ENCODE assay signal across 18 cellular contexts in genomic region chr5:36059571-36060515, GRCh38. TPM values are rescaled to one million over a fixed set of nuclear protein-coding genes. Genes with fewer than 3 reads are reported as not detected.
DNase-seq lines count a peak whose midpoint lies in the region; ATAC-seq and TF ChIP-seq lines count a peak whose summit lies in the region.
"Had no signal": no experiment of that assay in that cellular context is flagged by ENCODE, and none has a peak within 500 bp of the region (broad histone marks: within the 10 kb centered on the region; RNA-seq: fewer than 3 reads in every experiment).

No MANE protein-coding gene starts in this region.

- in situ Hi-C loops in gastrocnemius medialis (cut with MboI; ENCODE audit: low sequenced_read_pairs in 4 of 4): no loop called here

- H3K27ac ChIP-seq in KOPT-K1 (ENCODE audit: low read depth, low read length, poor library complexity, severe bottlenecking) (peak overlapping the region; percentile 87), mesodermal cell (ENCODE audit: low read depth, low read length, severe bottlenecking) (peak overlapping the region; percentile 41), gastrocnemius medialis (no peak overlapping the region)
- H3K27ac ChIP-seq: coronary artery, thyroid gland had no signal

- H3K9ac ChIP-seq in adipocyte (ENCODE audit: low read length): no peak overlapping the region

- WGBS in mesodermal cell (ENCODE audit: insufficient coverage in 2 of 2), 2 experiments: 86 to 100% methylated on average over 4 to 5 of the region's 7 CpGs

- ATAC-seq in HG03439 (IDR thresholded peaks at IDR 0.05; ENCODE audit: unreplicated experiment): no peak
- no peak for ATAC-seq in gastrocnemius medialis

- H3K27me3 ChIP-seq in adipocyte (replicated peaks; ENCODE audit: control insufficient read depth, insufficient read depth, low read length) (peaks cover 43% of the 10 kb centered on the region), gastrocnemius medialis (peaks cover 2 to 10% (median 4%) of the 10 kb centered on the region in 3 donors)
- H3K27me3 ChIP-seq: thyroid gland had no signal

- H3K4me1 ChIP-seq in adipocyte (ENCODE audit: control insufficient read depth, insufficient read depth, low read length): no peaks in the 10 kb centered on the region
- peaks cover 9% of the 10 kb centered on the region for H3K4me1 ChIP-seq in mesodermal cell (ENCODE audit: control insufficient read depth, insufficient read depth, low read length, poor library complexity, severe bottlenecking)
- no peaks in the 10 kb centered on the region for H3K4me1 ChIP-seq in gastrocnemius medialis
- H3K4me1 ChIP-seq: thyroid gland had no signal

- intact Hi-C loops in gastrocnemius medialis (cut with DNase I; ENCODE audit: low total_unique reads): no loop called here

- H3K36me3 ChIP-seq in KOPT-K1 (ENCODE audit: insufficient read depth, low read length): no peaks in the 10 kb centered on the region
- H3K36me3 ChIP-seq in adipocyte (ENCODE audit: control insufficient read depth, insufficient read depth, low read length, severe bottlenecking): no peaks in the 10 kb centered on the region
- H3K36me3 ChIP-seq in mesodermal cell (ENCODE audit: control insufficient read depth, insufficient read depth, low read length): no peaks in the 10 kb centered on the region
- no peaks in the 10 kb centered on the region for H3K36me3 ChIP-seq in gastrocnemius medialis
- H3K36me3 ChIP-seq: thyroid gland had no signal

- DNase-seq in EH (ENCODE audit: low read depth): peak; percentile 74
- DNase-seq in adipocyte (ENCODE audit: low read depth): peak; percentile 52
- no peak for DNase-seq in stimulated activated CD8-positive, alpha-beta memory T cell treated with anti-CD3 and anti-CD28 coated beads, Interleukin-4, amount 100 ng/mL, for 48 hours
- no peak for DNase-seq in gastrocnemius medialis
- DNase-seq: activated gamma-delta T cell; CD8-positive, alpha-beta memory T cell; GF-D8; NCI-H1930; NCI-H510A treated with DMSO at 0.1 percent for 48 hours; nucleus accumbens; stimulated activated CD4-positive, alpha-beta T cell treated with anti-CD3 and anti-CD28 coated beads, Interleukin-4, amount 100 ng/mL, for 1 hour; thyroid gland had no signal

- H3K9me3 ChIP-seq in KOPT-K1 (ENCODE audit: insufficient read depth, low read length, poor library complexity, severe bottlenecking) (no peaks in the 10 kb centered on the region), adipocyte (ENCODE audit: control insufficient read depth, low read length) (no peaks in the 10 kb centered on the region), mesodermal cell (ENCODE audit: control insufficient read depth, low read length) (no peaks in the 10 kb centered on the region), gastrocnemius medialis (no peaks in the 10 kb centered on the region)
- H3K9me3 ChIP-seq: thyroid gland had no signal

- no peak for TF ChIP-seq CTCF in gastrocnemius medialis (IDR thresholded peaks at IDR 0.05 in 4 of 5, conservative IDR thresholded peaks at IDR 0.05 in 1 of 5)

- no peak for TF ChIP-seq POLR2A in gastrocnemius medialis (IDR thresholded peaks at IDR 0.05)

- H3K4me3 ChIP-seq in adipocyte (ENCODE audit: low read length): no peak overlapping the region
- no peak overlapping the region for H3K4me3 ChIP-seq in mesodermal cell (ENCODE audit: extremely low read depth, insufficient read depth, low read length, poor library complexity, severe bottlenecking)
- no peak overlapping the region for H3K4me3 ChIP-seq in gastrocnemius medialis
- H3K4me3 ChIP-seq: coronary artery, thyroid gland had no signal

RNA-seq across cellular contexts. Expression of gene UGT3A2, which starts 6.8 kb away (rescaled TPM):
- 4.6 TPM for polyA plus RNA-seq in mesodermal cell (2013, experiment 1 of 2)
- 4.0 TPM for polyA plus RNA-seq in mesodermal cell (2013, experiment 2 of 2)
- not detected for total RNA-seq in gastrocnemius medialis
- total RNA-seq: activated CD8-positive, alpha-beta memory T cell treated with anti-CD3 and anti-CD28 coated beads for 36 hours; CD8-positive, alpha-beta memory T cell; mucosa of gallbladder; thyroid gland had no signal

Comparison
In these comparisons a context has a peak if more than half of its experiments do, and no peak if none do; other contexts are left out.
1. DNase-seq: peak in EH (single experiment) and adipocyte (single experiment); none in stimulated activated CD8-positive, alpha-beta memory T cell treated with anti-CD3 and anti-CD28 coated beads, Interleukin-4, amount 100 ng/mL, for 48 hours (single experiment) and gastrocnemius medialis (0 of 2).
2. H3K27ac ChIP-seq: peak in KOPT-K1 (single experiment) and mesodermal cell (single experiment); none in gastrocnemius medialis (0 of 4).